ENCODE assay signal across 28 cellular contexts in genomic region chr18:54521846-54522245, GRCh38.
DNase-seq lines count a peak whose midpoint lies in the region; ATAC-seq and TF ChIP-seq lines count a peak whose summit lies in the region.
"Had no signal": no experiment of that assay in that cellular context is flagged by ENCODE, and none has a peak within 500 bp of the region (broad histone marks: within the 10 kb centered on the region; RNA-seq: fewer than 3 reads in every experiment).

No MANE protein-coding gene starts in this region.

- intact Hi-C loops in Calu3 (cut with micrococcal nuclease; ENCODE audit: unreplicated experiment) = no loop called here

- no peaks in the 10 kb centered on the region for H3K27me3 Mint-ChIP-seq in activated T-cell treated with anti-CD3 and anti-CD28 coated beads, Interleukin-2, amount 50 U/mL, for 72 hours (ENCODE audit: low read depth)
- H3K27me3 Mint-ChIP-seq in Calu3 (ENCODE audit: unreplicated experiment) = no peaks in the 10 kb centered on the region
- H3K27me3 Mint-ChIP-seq in type B pancreatic cell = no peaks in the 10 kb centered on the region
- H3K27me3 Mint-ChIP-seq: B cell; CD4-positive, alpha-beta T cell; CD4-positive, CD25-positive, alpha-beta regulatory T cell had no signal

- H3K36me3 Mint-ChIP-seq in activated T-cell treated with anti-CD3 and anti-CD28 coated beads, Interleukin-2, amount 50 U/mL, for 72 hours (ENCODE audit: insufficient read depth in 2 of 2) = no peaks in the 10 kb centered on the region
- no peaks in the 10 kb centered on the region for H3K36me3 Mint-ChIP-seq in Calu3 (ENCODE audit: insufficient read depth, unreplicated experiment)
- no peaks in the 10 kb centered on the region for H3K36me3 Mint-ChIP-seq in type B pancreatic cell
- H3K36me3 Mint-ChIP-seq: CD14-positive monocyte; CD4-positive, alpha-beta memory T cell; CD4-positive, CD25-positive, alpha-beta regulatory T cell; CD8-positive, alpha-beta memory T cell; CD8-positive, alpha-beta T cell had no signal

- ATAC-seq in activated T-cell treated with anti-CD3 and anti-CD28 coated beads, Interleukin-2, amount 50 U/mL, for 72 hours (replicated peaks in 1 of 2) = no peak
- ATAC-seq: A549; CD8-positive, alpha-beta T cell had no signal

- H3K4me1 Mint-ChIP-seq in activated T-cell treated with anti-CD3 and anti-CD28 coated beads, Interleukin-2, amount 50 U/mL, for 72 hours (ENCODE audit: low read depth) = no peaks in the 10 kb centered on the region
- peaks cover 17% of the 10 kb centered on the region for H3K4me1 Mint-ChIP-seq in Calu3 (ENCODE audit: low read depth, unreplicated experiment)
- H3K4me1 Mint-ChIP-seq in type B pancreatic cell (ENCODE audit: unreplicated experiment) = no peaks in the 10 kb centered on the region
- H3K4me1 Mint-ChIP-seq: B cell; CD14-positive monocyte; CD4-positive, alpha-beta memory T cell; CD4-positive, CD25-positive, alpha-beta regulatory T cell; CD8-positive, alpha-beta memory T cell had no signal

- DNase-seq in activated T-cell treated with anti-CD3 and anti-CD28 coated beads, Interleukin-2, amount 50 U/mL, for 72 hours = no peak
- no peak for DNase-seq in activated T-cell treated with anti-CD3 and anti-CD28 coated beads, Interleukin-2, amount 50 U/mL, for 48 hours
- DNase-seq in Calu3 = no peak
- DNase-seq in putamen (ENCODE audit: low spot score) = peak; percentile 50
- DNase-seq in NCI-H2029 treated with DMSO at 0.1 percent for 48 hours (lab: John Stamatoyannopoulos, UW) = no peak
- DNase-seq in type B pancreatic cell (ENCODE audit: extremely low spot score, unreplicated experiment) = no peak
- DNase-seq: 8988T; ACHN; AML-193; BE2C; C1 segment of cervical spinal cord; Caco-2; CD4-positive, alpha-beta memory T cell; CD4-positive, alpha-beta T cell; CD4-positive, CD25-positive, alpha-beta regulatory T cell; CD8-positive, alpha-beta memory T cell; CD8-positive, alpha-beta T cell; COR-L47; DMS 273 treated with DMSO at 0.1 percent for 48 hours; DMS153; DMS53; DMS79; DMS79 treated with DMSO at 0.1 percent for 48 hours; DND-41; EL had no signal

- H3K9me3 Mint-ChIP-seq in activated T-cell treated with anti-CD3 and anti-CD28 coated beads, Interleukin-2, amount 50 U/mL, for 72 hours = no peaks in the 10 kb centered on the region
- H3K9me3 Mint-ChIP-seq in Calu3 (ENCODE audit: low read depth, unreplicated experiment) (no peaks in the 10 kb centered on the region), type B pancreatic cell (no peaks in the 10 kb centered on the region)
- H3K9me3 Mint-ChIP-seq: CD4-positive, alpha-beta T cell; CD8-positive, alpha-beta memory T cell; CD8-positive, alpha-beta T cell had no signal

- TF ChIP-seq CTCF in Calu3 (IDR thresholded peaks at IDR 0.05; ENCODE audit: unreplicated experiment) (no peak), type B pancreatic cell (conservative IDR thresholded peaks at IDR 0.05) (no peak)

- H3K27ac Mint-ChIP-seq in activated T-cell treated with anti-CD3 and anti-CD28 coated beads, Interleukin-2, amount 50 U/mL, for 72 hours = peak overlapping the region; percentile 16
- H3K27ac Mint-ChIP-seq in Calu3 (ENCODE audit: unreplicated experiment) = peak overlapping the region; percentile 47
- H3K27ac Mint-ChIP-seq in type B pancreatic cell = no peak overlapping the region
- H3K27ac Mint-ChIP-seq: B cell; CD14-positive monocyte; CD4-positive, alpha-beta memory T cell; CD4-positive, alpha-beta T cell; CD4-positive, CD25-positive, alpha-beta regulatory T cell; CD8-positive, alpha-beta memory T cell; CD8-positive, alpha-beta T cell had no signal

- no peak overlapping the region for H3K4me3 Mint-ChIP-seq in activated T-cell treated with anti-CD3 and anti-CD28 coated beads, Interleukin-2, amount 50 U/mL, for 72 hours
- H3K4me3 Mint-ChIP-seq in Calu3 (ENCODE audit: low read depth, unreplicated experiment) (no peak overlapping the region), type B pancreatic cell (no peak overlapping the region)
- H3K4me3 Mint-ChIP-seq: B cell; CD14-positive monocyte; CD4-positive, alpha-beta memory T cell; CD4-positive, alpha-beta T cell; CD8-positive, alpha-beta memory T cell; CD8-positive, alpha-beta T cell had no signal

- CTCF ChIA-PET in Calu3 (lab: Charles Lee) = no interaction called here

- BruUV-seq in Calu3 (replicated peaks; lab: Mats Ljungman, UMichigan) = no TSS peak
